ENCODE assay signal across 7 cellular contexts in genomic region chr14:67240168-67240932, GRCh38. TPM values are rescaled to one million over a fixed set of nuclear protein-coding genes. Genes with fewer than 3 reads are reported as not detected.
DNase-seq lines count a peak whose midpoint lies in the region; ATAC-seq, FAIRE-seq and TF ChIP-seq lines count a peak whose summit lies in the region.

No MANE protein-coding gene starts in this region.

- ATAC-seq in natural killer cell (peak in 1 of 3 donors; percentile 3), upper lobe of left lung (ENCODE audit: low FRiP score in 2 of 2) (peak; percentile 59 to 88)

- H3K9me3 ChIP-seq in upper lobe of left lung, result no peaks in the 10 kb centered on the region

- no peaks in the 10 kb centered on the region for H3K27me3 ChIP-seq in upper lobe of left lung

- no peaks in the 10 kb centered on the region for H3K9me3 Mint-ChIP-seq in HFFc6
- no peaks in the 10 kb centered on the region for H3K9me3 Mint-ChIP-seq in natural killer cell

- FAIRE-seq in GM12891 (lab: Jason Lieb, UNC), result peak; percentile 45

- peaks cover 5 to 25% (median 7%) of the 10 kb centered on the region in 4 donors for H3K4me1 ChIP-seq in upper lobe of left lung

- WGBS in upper lobe of left lung, 2 donors, result 16 to 19% methylated on average over 17 to 23 of the region's 23 CpGs

- TF ChIP-seq EP300 in upper lobe of left lung (IDR thresholded peaks at IDR 0.05), result no peak

- peak overlapping the region; percentile 84 for H3K27ac Mint-ChIP-seq in HFFc6
- H3K27ac Mint-ChIP-seq in natural killer cell, result peak overlapping the region; percentile 68 to 83

- no peaks in the 10 kb centered on the region for H3K36me3 ChIP-seq in upper lobe of left lung

- H3K27me3 Mint-ChIP-seq in HFFc6 (ENCODE audit: insufficient read depth) (peaks cover 3% of the 10 kb centered on the region; the same call in 1 of the 2 replicates), natural killer cell (ENCODE audit: low read depth in 2 of 2) (no peaks in the 10 kb centered on the region)

- peak overlapping the region; percentile 96 to 98 (median 98) for H3K27ac ChIP-seq in upper lobe of left lung

- DNase-seq in GM12891 (ENCODE audit: insufficient read length, low spot score) (no peak), HFFc6 (peak; percentile 45), NCI-H2171 (lab: John Stamatoyannopoulos, UW) (peak; percentile 66), fibroblast of villous mesenchyme (ENCODE audit: low read depth) (no peak), natural killer cell (peak; percentile 18), upper lobe of left lung (peak; percentile 76 to 86)
- DNase-seq in activated T-cell treated with anti-CD3 and anti-CD28 coated beads, Interleukin-2, amount 50 U/mL, for 48 hours, result peak; percentile 49 to 52

- H3K4me1 Mint-ChIP-seq in HFFc6 (ENCODE audit: low read depth) (peaks cover 42% of the 10 kb centered on the region), natural killer cell (peaks cover 15 to 18% of the 10 kb centered on the region in 2 donors)

- intact Hi-C loops in natural killer cell (cut with micrococcal nuclease), result no loop called here

- H3K36me3 Mint-ChIP-seq in HFFc6 (ENCODE audit: low read depth) (peaks cover 19% of the 10 kb centered on the region), natural killer cell (no peaks in the 10 kb centered on the region)

- H3K4me3 ChIP-seq in fibroblast of villous mesenchyme (ENCODE audit: low read depth, low read length) (peak overlapping the region; percentile 81), upper lobe of left lung (peak overlapping the region; percentile 53 to 89 (median 86))

- no peak for TF ChIP-seq CTCF in HFFc6 (IDR thresholded peaks at IDR 0.05)
- no peak for TF ChIP-seq CTCF in fibroblast of villous mesenchyme (IDR thresholded peaks at IDR 0.05; ENCODE audit: insufficient read depth, low read depth, low read length)
- no peak for TF ChIP-seq CTCF in natural killer cell (IDR thresholded peaks at IDR 0.05)
- no peak for TF ChIP-seq CTCF in upper lobe of left lung (IDR thresholded peaks at IDR 0.05)

- H3K4me3 Mint-ChIP-seq in HFFc6 (peak overlapping the region; percentile 85), natural killer cell (peak overlapping the region; percentile 90)

- no peak for TF ChIP-seq POLR2A in GM12891 (IDR thresholded peaks at IDR 0.05; ENCODE audit: low read depth, low read length)
- TF ChIP-seq POLR2A in upper lobe of left lung (IDR thresholded peaks at IDR 0.05), result no peak

TF ChIP-seq in GM12891, 5 proteins besides CTCF, POLR2A, EP300 and RAD21:
- no peak for TF ChIP-seq TAF1 (IDR thresholded peaks at IDR 0.05; ENCODE audit: low read depth, low read length)
- no peak for TF ChIP-seq PAX5 (IDR thresholded peaks at IDR 0.05; ENCODE audit: insufficient read depth, low read length, severe bottlenecking)
- no peak for TF ChIP-seq SPI1 (IDR thresholded peaks at IDR 0.05; ENCODE audit: low read depth, low read length)
- TF ChIP-seq POLR2AphosphoS5 (IDR thresholded peaks at IDR 0.05; ENCODE audit: low read depth, low read length), result no peak
- TF ChIP-seq POU2F2 (IDR thresholded peaks at IDR 0.05; ENCODE audit: low read depth, low read length), result no peak
TF ChIP-seq in GM12891: peak in this region for 0.

RNA-seq across cellular contexts. Expression of gene PALS1, which starts 0.9 kb away (rescaled TPM):
- 4.3 TPM for polyA plus RNA-seq in GM12891 (2012; ENCODE audit: low read depth, missing spikeins)
- 10 to 100 TPM; 41.9 to 52.7 (median 45.9) TPM for total RNA-seq in HFFc6 (2021; fragmentation: NEBNext Ultra II Directional; extraction: Animal tissue kit (Norgen Biotek cat#: 25700))
- total RNA-seq in fibroblast of villous mesenchyme (18.4 and 38.4 TPM in 2 replicates), natural killer cell (1 to 10 TPM; 4.3 to 7.3 (median 6.5) TPM), upper lobe of left lung (10 to 100 TPM; 12.3 to 66.3 (median 35.1) TPM)

RNA-seq across cellular contexts. Expression of gene GARIN2, which starts 51.1 kb away (rescaled TPM):
- polyA plus RNA-seq in GM12891 (2012; ENCODE audit: low read depth, missing spikeins), result 0.18 TPM
- total RNA-seq in HFFc6 (2021; fragmentation: NEBNext Ultra II Directional; extraction: Animal tissue kit (Norgen Biotek cat#: 25700)), result under 1 TPM in 2 of 6 experiments, not detected in 4; 0.12 to 0.13 TPM
- total RNA-seq in fibroblast of villous mesenchyme (not detected in 2 replicates), natural killer cell (not detected), upper lobe of left lung (under 1 TPM in 2 of 6 donors, not detected in 4; 0.34 to 0.49 TPM)

Comparison
In these comparisons a context has a peak if more than half of its experiments do, and no peak if none do; other contexts are left out.
1. DNase-seq: peak in HFFc6 (single experiment), NCI-H2171 (single experiment), activated T-cell treated with anti-CD3 and anti-CD28 coated beads, Interleukin-2, amount 50 U/mL, for 48 hours (2 of 2), natural killer cell (single experiment) and upper lobe of left lung (2 of 2); none in GM12891 (single experiment) and fibroblast of villous mesenchyme (single experiment).